ENCODE assay signal across 1 cellular context in the genomic region with DNA sequence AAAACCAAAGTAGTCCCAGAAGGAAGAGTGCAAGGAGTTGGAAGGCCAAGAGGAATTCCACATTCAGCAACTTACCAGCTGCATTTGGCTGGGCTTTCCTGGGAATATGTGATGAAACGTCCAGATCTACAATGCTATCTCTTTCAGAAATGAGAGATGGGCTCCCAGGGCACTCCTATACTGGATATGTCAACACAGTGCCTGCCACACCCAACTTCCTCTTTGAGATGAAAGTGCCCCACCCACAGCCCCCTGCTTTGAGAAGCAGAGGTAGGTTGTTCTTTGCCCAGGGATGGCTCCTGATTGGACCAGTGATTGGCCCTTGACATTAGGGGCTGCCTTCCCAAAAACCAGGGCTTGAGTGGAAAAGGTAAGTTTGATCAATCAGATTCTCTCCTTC. TPM values are rescaled to one million over a fixed set of nuclear protein-coding genes. Genes with fewer than 3 reads are reported as not detected.
"Had no signal": no experiment of that assay in that cellular context is flagged by ENCODE, and none has a peak within 500 bp of the region (broad histone marks: within the 10 kb centered on the region; RNA-seq: fewer than 3 reads in every experiment).

No MANE protein-coding gene starts in this region.

RNA-seq across cellular contexts. Expression of a gene that starts 36.2 kb away (rescaled TPM):
- total RNA-seq: MCF 10A had no signal
